ENCODE assay signal across 2 cellular contexts in the genomic region with DNA sequence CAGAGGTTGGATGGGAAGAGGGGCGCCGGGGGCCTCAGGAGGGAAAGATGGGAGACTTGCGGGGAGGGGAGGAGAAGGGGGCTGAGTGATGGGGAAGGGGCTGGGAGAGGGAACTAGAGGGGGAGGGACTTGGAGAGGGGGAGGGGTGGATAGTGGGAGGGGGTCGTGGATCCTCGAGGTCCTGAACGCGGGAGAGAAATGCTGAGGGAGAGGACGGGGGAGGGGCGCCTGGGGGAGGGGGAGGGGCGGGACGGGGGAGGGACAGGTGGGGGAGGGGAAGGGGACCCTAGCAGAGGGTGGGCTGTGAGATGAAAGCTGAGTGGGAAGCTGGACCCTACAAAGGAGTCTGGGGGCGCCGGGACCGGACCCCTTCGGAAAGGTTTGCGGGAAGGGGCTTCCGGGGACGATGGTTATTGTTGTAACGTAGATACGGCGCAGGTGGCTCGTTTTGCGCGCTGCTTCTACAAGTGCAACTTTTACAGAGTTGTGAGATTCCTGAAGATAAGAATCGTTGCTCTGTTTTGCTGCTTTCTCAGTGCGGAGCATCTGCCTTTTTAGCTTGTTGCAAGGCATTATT.
TF ChIP-seq lines count a peak whose summit lies in the region.

No MANE protein-coding gene starts in this region.

TF ChIP-seq in HepG2, 621 proteins besides CTCF, POLR2A, EP300 and RAD21:
- TF ChIP-seq EZH2 (conservative IDR thresholded peaks at IDR 0.05; ENCODE audit: low read depth, low read length) (no peak), ZNF605 (CRISPR knock-in tag; IDR thresholded peaks at IDR 0.05) (0 out of 2 replicates have a peak, but pooled peaks have one; percentile 7), HNF4A (CRISPR knock-in tag; IDR thresholded peaks at IDR 0.05) (no peak), ZBTB7A (CRISPR knock-in tag; IDR thresholded peaks at IDR 0.05) (peak; percentile 55; the same call in 1 of the 2 replicates), PRPF4 (IDR thresholded peaks at IDR 0.05; ENCODE audit: low read depth, low read length, poor library complexity, severe bottlenecking) (peak; percentile 57), PHF5A (CRISPR knock-in tag; IDR thresholded peaks at IDR 0.05; ENCODE audit: low read depth, unreplicated experiment) (no peak), MAZ (IDR thresholded peaks at IDR 0.05; ENCODE audit: borderline replicate concordance, low read depth, low read length) (no peak), MAZ (CRISPR knock-in tag; IDR thresholded peaks at IDR 0.05; ENCODE audit: low read depth) (peak; percentile 13; the same call in 1 of the 2 replicates), THAP11 (CRISPR knock-in tag; IDR thresholded peaks at IDR 0.05) (peak; percentile 7; the same call in 1 of the 2 replicates), HNRNPH1 (optimal IDR thresholded peaks at IDR 0.05; ENCODE audit: low read depth, low read length) (peak; percentile 19), CHD2 (IDR thresholded peaks at IDR 0.05; ENCODE audit: low read depth, low read length) (0 out of 2 replicates have a peak, but pooled peaks have one; percentile 38), ZNF24 (IDR thresholded peaks at IDR 0.05) (no peak), ZC3H4 (CRISPR knock-in tag; IDR thresholded peaks at IDR 0.05; ENCODE audit: borderline replicate concordance) (peak; percentile 87; the same call in 1 of the 2 replicates), HOXA5 (CRISPR knock-in tag; IDR thresholded peaks at IDR 0.05) (0 out of 2 replicates have a peak, but pooled peaks have one; percentile 1)
- TF ChIP-seq, protein P1, sequence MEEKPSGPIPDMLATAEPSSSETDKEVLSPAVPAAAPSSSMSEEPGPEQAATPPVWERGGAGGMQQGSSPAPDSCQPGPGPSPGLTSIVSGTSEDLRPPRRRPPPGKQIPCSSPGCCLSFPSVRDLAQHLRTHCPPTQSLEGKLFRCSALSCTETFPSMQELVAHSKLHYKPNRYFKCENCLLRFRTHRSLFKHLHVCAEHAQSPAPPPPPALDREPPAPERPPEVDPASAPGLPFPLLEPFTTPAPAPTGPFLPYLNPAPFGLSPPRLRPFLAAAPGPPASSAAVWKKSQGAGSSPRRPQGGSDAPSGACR (CRISPR knock-in tag; IDR thresholded peaks at IDR 0.05) = 0 out of 2 replicates have a peak, but pooled peaks have one; percentile 11
- TF ChIP-seq, protein P2, sequence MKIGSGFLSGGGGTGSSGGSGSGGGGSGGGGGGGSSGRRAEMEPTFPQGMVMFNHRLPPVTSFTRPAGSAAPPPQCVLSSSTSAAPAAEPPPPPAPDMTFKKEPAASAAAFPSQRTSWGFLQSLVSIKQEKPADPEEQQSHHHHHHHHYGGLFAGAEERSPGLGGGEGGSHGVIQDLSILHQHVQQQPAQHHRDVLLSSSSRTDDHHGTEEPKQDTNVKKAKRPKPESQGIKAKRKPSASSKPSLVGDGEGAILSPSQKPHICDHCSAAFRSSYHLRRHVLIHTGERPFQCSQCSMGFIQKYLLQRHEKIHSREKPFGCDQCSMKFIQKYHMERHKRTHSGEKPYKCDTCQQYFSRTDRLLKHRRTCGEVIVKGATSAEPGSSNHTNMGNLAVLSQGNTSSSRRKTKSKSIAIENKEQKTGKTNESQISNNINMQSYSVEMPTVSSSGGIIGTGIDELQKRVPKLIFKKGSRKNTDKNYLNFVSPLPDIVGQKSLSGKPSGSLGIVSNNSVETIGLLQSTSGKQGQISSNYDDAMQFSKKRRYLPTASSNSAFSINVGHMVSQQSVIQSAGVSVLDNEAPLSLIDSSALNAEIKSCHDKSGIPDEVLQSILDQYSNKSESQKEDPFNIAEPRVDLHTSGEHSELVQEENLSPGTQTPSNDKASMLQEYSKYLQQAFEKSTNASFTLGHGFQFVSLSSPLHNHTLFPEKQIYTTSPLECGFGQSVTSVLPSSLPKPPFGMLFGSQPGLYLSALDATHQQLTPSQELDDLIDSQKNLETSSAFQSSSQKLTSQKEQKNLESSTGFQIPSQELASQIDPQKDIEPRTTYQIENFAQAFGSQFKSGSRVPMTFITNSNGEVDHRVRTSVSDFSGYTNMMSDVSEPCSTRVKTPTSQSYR (CRISPR knock-in tag; IDR thresholded peaks at IDR 0.05; ENCODE audit: borderline replicate concordance) = peak; percentile 76
- TF ChIP-seq, protein P3, sequence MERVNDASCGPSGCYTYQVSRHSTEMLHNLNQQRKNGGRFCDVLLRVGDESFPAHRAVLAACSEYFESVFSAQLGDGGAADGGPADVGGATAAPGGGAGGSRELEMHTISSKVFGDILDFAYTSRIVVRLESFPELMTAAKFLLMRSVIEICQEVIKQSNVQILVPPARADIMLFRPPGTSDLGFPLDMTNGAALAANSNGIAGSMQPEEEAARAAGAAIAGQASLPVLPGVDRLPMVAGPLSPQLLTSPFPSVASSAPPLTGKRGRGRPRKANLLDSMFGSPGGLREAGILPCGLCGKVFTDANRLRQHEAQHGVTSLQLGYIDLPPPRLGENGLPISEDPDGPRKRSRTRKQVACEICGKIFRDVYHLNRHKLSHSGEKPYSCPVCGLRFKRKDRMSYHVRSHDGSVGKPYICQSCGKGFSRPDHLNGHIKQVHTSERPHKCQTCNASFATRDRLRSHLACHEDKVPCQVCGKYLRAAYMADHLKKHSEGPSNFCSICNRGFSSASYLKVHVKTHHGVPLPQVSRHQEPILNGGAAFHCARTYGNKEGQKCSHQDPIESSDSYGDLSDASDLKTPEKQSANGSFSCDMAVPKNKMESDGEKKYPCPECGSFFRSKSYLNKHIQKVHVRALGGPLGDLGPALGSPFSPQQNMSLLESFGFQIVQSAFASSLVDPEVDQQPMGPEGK (CRISPR knock-in tag; IDR thresholded peaks at IDR 0.05) = peak; percentile 78
- TF ChIP-seq, protein P4, sequence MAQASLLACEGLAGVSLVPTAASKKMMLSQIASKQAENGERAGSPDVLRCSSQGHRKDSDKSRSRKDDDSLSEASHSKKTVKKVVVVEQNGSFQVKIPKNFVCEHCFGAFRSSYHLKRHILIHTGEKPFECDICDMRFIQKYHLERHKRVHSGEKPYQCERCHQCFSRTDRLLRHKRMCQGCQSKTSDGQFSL (CRISPR knock-in tag; IDR thresholded peaks at IDR 0.05) = 0 out of 2 replicates have a peak, but pooled peaks have one; percentile 31

TF ChIP-seq in HEK293T, 16 proteins besides CTCF, POLR2A, EP300 and RAD21:
- TF ChIP-seq FOXM1 (IDR thresholded peaks at IDR 0.05; ENCODE audit: borderline replicate concordance) = no peak
- TF ChIP-seq ZNF384 (IDR thresholded peaks at IDR 0.05) = no peak
- TF ChIP-seq L3MBTL2 (conservative IDR thresholded peaks at IDR 0.05) = no peak
- no peak for TF ChIP-seq BHLHE40 (IDR thresholded peaks at IDR 0.05; ENCODE audit: borderline replicate concordance)
- TF ChIP-seq ELF4 (IDR thresholded peaks at IDR 0.05) = no peak
- TF ChIP-seq HDGF (IDR thresholded peaks at IDR 0.05; ENCODE audit: borderline replicate concordance) = no peak
- no peak for TF ChIP-seq NFRKB (IDR thresholded peaks at IDR 0.05)
- TF ChIP-seq FOXK2 (IDR thresholded peaks at IDR 0.05) = no peak
